1 cellular context compared by ENCODE assay signal in genomic region chr3:89223188-89223587, GRCh38.
TF ChIP-seq lines count a peak whose summit lies in the region.

No MANE protein-coding gene starts in this region.

TF ChIP-seq in GM23338, 12 proteins besides CTCF, POLR2A, EP300 and RAD21 (continued from another document):
- TF ChIP-seq ZNF462 (CRISPR knock-in tag; IDR thresholded peaks at IDR 0.05) = no peak
- TF ChIP-seq ZNF114 (CRISPR knock-in tag; IDR thresholded peaks at IDR 0.05) = no peak
- no peak for TF ChIP-seq ETS1 (IDR thresholded peaks at IDR 0.05)
- no peak for TF ChIP-seq CREB1 (CRISPR knock-in tag; IDR thresholded peaks at IDR 0.05; ENCODE audit: low read depth)
- TF ChIP-seq STAT1 (IDR thresholded peaks at IDR 0.05; ENCODE audit: unreplicated experiment) = no peak
